ENCODE assay signal across 22 cellular contexts in the genomic region with DNA sequence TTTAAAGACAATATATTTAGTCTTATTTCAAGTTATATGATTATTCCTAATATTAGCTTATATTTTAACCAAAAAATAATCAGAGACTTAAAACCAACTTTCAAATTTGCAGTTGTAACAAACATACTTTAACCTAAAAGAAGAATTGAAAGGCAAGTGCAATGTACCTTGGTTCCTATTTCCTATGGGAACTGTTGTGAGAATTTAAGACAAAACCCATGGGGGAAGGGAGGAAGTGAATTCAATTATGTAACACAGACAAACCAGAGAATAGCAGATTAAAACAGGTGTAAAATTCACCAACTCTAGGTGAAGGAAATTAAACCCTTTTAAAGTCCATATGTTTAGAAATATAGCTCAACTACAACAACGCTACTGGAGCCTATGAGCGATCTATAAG. TPM values are rescaled to one million over a fixed set of nuclear protein-coding genes. Genes with fewer than 3 reads are reported as not detected.
DNase-seq lines count a peak whose midpoint lies in the region; ATAC-seq and TF ChIP-seq lines count a peak whose summit lies in the region.
"Had no signal": no experiment of that assay in that cellular context is flagged by ENCODE, and none has a peak within 500 bp of the region (broad histone marks: within the 10 kb centered on the region; RNA-seq: fewer than 3 reads in every experiment).

No MANE protein-coding gene starts in this region.

- H3K4me3 ChIP-seq in GM12865 (ENCODE audit: low read depth, low read length), result no peak overlapping the region
- H3K4me3 ChIP-seq: HAP-1, MG63 had no signal

- DNase-seq in GM12865 (ENCODE audit: low read depth) (peak; percentile 61), activated B cell treated with CpG ODN at 0.5 μM for 24 hours (no peak), medulla oblongata (ENCODE audit: extremely low spot score) (no peak), iPS-NIHi11 (ENCODE audit: low spot score) (no peak)
- no peak for DNase-seq in stimulated activated CD4-positive, alpha-beta T cell treated with anti-CD3 and anti-CD28 coated beads, Interleukin-15, amount 100 ng/mL, for 24 hours
- DNase-seq: EL, GDM1, GOT3, HFFc6, KBM-7, MG63, NCI-H2029, NCI-H2227 treated with DMSO at 0.1 percent for 48 hours, NCI-H526 treated with DMSO at 0.1 percent for 48 hours, SHP77, T-helper 1 cell had no signal

- TF ChIP-seq CTCF in GM12865 (IDR thresholded peaks at IDR 0.05; ENCODE audit: insufficient read depth, low read depth, low read length, missing control alignments) (no peak), activated B cell treated with CpG ODN at 0.5 μM for 24 hours (IDR thresholded peaks at IDR 0.05) (no peak)

- CTCF ChIA-PET in activated B cell treated with CpG ODN at 0.5 μM for 24 hours (lab: Charles Lee), result interaction anchor here (0.8 to 2.2 kb wide), 5 partner anchors 10 to 68 kb away, joined by 3 to 22 read pairs (median 5); partner anchors contain the start of gene CR2

- H3K9me3 Mint-ChIP-seq in activated B cell treated with CpG ODN at 0.5 μM for 24 hours, result no peaks in the 10 kb centered on the region
- H3K9me3 Mint-ChIP-seq: HFFc6 had no signal

- peak overlapping the region; percentile 69 for H3K4me3 Mint-ChIP-seq in activated B cell treated with CpG ODN at 0.5 μM for 24 hours
- H3K4me3 Mint-ChIP-seq: HFFc6 had no signal

- peaks cover 79% of the 10 kb centered on the region for H3K4me1 Mint-ChIP-seq in activated B cell treated with CpG ODN at 0.5 μM for 24 hours

- H3K27ac Mint-ChIP-seq in activated B cell treated with CpG ODN at 0.5 μM for 24 hours, result peak overlapping the region; percentile 71
- H3K27ac Mint-ChIP-seq: HFFc6 had no signal

- no peaks in the 10 kb centered on the region for H3K27me3 Mint-ChIP-seq in activated B cell treated with CpG ODN at 0.5 μM for 24 hours

- intact Hi-C loops in activated B cell treated with CpG ODN at 0.5 μM for 24 hours (cut with micrococcal nuclease), result loop anchor here (1.0 to 2.0 kb wide), 2 partner anchors 8 to 13 kb away; no protein-coding TSS in a partner anchor

- ATAC-seq in GM21529 (IDR thresholded peaks at IDR 0.05; ENCODE audit: unreplicated experiment) (peak; percentile 45), activated B cell treated with CpG ODN at 0.5 μM for 24 hours (ENCODE audit: low read depth) (peak; percentile 54), HG02970 (IDR thresholded peaks at IDR 0.05; ENCODE audit: low FRiP score, unreplicated experiment) (no peak)
- ATAC-seq: Panc1 had no signal

- H3K36me3 Mint-ChIP-seq in activated B cell treated with CpG ODN at 0.5 μM for 24 hours (ENCODE audit: low read depth), result no peaks in the 10 kb centered on the region

- POLR2A ChIA-PET in activated B cell treated with CpG ODN at 0.5 μM for 24 hours (lab: Charles Lee), result interaction anchor here (0.8 to 3.5 kb wide), 10 partner anchors 14 to 379 kb away, joined by 3 to 39 read pairs (median 8); partner anchors contain the start of genes CD55, CR1, CR2 and PFKFB2

RNA-seq across cellular contexts. Expression of gene CR2, which starts 22.6 kb away (rescaled TPM):
- 30.7 and 34.1 TPM in 2 replicates for total RNA-seq in activated B cell treated with CpG ODN at 0.5 μM for 24 hours
- total RNA-seq: A673, HFFc6, SK-MEL-5 had no signal
